ENCODE assay signal across 23 cellular contexts in genomic region chr18:74276609-74277008, GRCh38. TPM values are rescaled to one million over a fixed set of nuclear protein-coding genes. Genes with fewer than 3 reads are reported as not detected.
DNase-seq lines count a peak whose midpoint lies in the region; ATAC-seq and TF ChIP-seq lines count a peak whose summit lies in the region.
"Had no signal": no experiment of that assay in that cellular context is flagged by ENCODE, and none has a peak within 500 bp of the region (broad histone marks: within the 10 kb centered on the region; RNA-seq: fewer than 3 reads in every experiment).

No MANE protein-coding gene starts in this region.

- no peak overlapping the region for H3K4me3 ChIP-seq in epithelial cell of esophagus (ENCODE audit: low read length)
- H3K4me3 ChIP-seq: BLaER1 treated with 17β-estradiol and CSF1 and Interleukin-3, amounts not matched to agents 10 nM and 100 nM had no signal

- H3K4me3 Mint-ChIP-seq in nephron progenitor cell (no peak overlapping the region), mesothelial cell of epicardium (no peak overlapping the region)
- H3K4me3 Mint-ChIP-seq: CD4-positive, alpha-beta memory T cell had no signal

- H3K36me3 Mint-ChIP-seq in nephron progenitor cell (ENCODE audit: low read depth) (peaks cover 5% of the 10 kb centered on the region), mesothelial cell of epicardium (no peaks in the 10 kb centered on the region)

- no peaks in the 10 kb centered on the region for H3K27me3 Mint-ChIP-seq in nephron progenitor cell (ENCODE audit: low read depth, poor library complexity)
- no peaks in the 10 kb centered on the region for H3K27me3 Mint-ChIP-seq in mesothelial cell of epicardium (ENCODE audit: low read depth)
- H3K27me3 Mint-ChIP-seq: CD4-positive, alpha-beta memory T cell had no signal

- no peak for ATAC-seq in GM19452 (IDR thresholded peaks at IDR 0.05; ENCODE audit: unreplicated experiment)
- ATAC-seq: HCT116 had no signal

- TF ChIP-seq CTCF in epithelial cell of esophagus (IDR thresholded peaks at IDR 0.05; ENCODE audit: insufficient read depth, low read depth, low read length, missing control alignments) = no peak
- TF ChIP-seq CTCF in nephron progenitor cell (IDR thresholded peaks at IDR 0.05) = no peak
- no peak for TF ChIP-seq CTCF in mesothelial cell of epicardium (IDR thresholded peaks at IDR 0.05; ENCODE audit: unreplicated experiment)

- peak; percentile 16 for DNase-seq in EH (ENCODE audit: low read depth)
- DNase-seq in NCI-H82 treated with DMSO at 0.1 percent for 48 hours (lab: John Stamatoyannopoulos, UW; ENCODE audit: unreplicated experiment) = peak; percentile 3
- DNase-seq in epithelial cell of esophagus (ENCODE audit: low read depth) = peak; percentile 15
- no peak for DNase-seq in nephron progenitor cell
- DNase-seq in effector CD8-positive, alpha-beta T cell (lab: John Stamatoyannopoulos, UW) = no peak
- no peak for DNase-seq in stimulated activated CD4-positive, alpha-beta T cell treated with anti-CD3 and anti-CD28 coated beads, Interleukin-1b, Interleukin-23, amount 100 ng/mL, for 48 hours
- no peak for DNase-seq in mesothelial cell of epicardium (ENCODE audit: low spot score in 2 of 2, unreplicated experiment in 2 of 2)
- DNase-seq: CD4-positive, alpha-beta memory T cell; DMS153; GDM1; IMR-90; MV-4-11; NCI-H1105 treated with DMSO at 0.1 percent for 48 hours; NCI-H2029 treated with DMSO at 0.1 percent for 48 hours; NCI-H2171; NCI-H345; NCI-H774 had no signal

- H3K27ac Mint-ChIP-seq in nephron progenitor cell (peak overlapping the region; percentile 6), mesothelial cell of epicardium (no peak overlapping the region)
- H3K27ac Mint-ChIP-seq: CD4-positive, alpha-beta memory T cell had no signal

- H3K4me1 Mint-ChIP-seq in nephron progenitor cell (peaks cover 50% of the 10 kb centered on the region), mesothelial cell of epicardium (peaks cover 11% of the 10 kb centered on the region)

- H3K9me3 Mint-ChIP-seq in nephron progenitor cell (no peaks in the 10 kb centered on the region), mesothelial cell of epicardium (no peaks in the 10 kb centered on the region)
- H3K9me3 Mint-ChIP-seq: CD4-positive, alpha-beta memory T cell had no signal

RNA-seq across cellular contexts. Expression of gene CYB5A, which starts 15.2 kb away (rescaled TPM):
- 36.5 to 46.5 TPM (median 37.6 TPM) in 3 replicates for total RNA-seq in mesothelial cell of epicardium
- total RNA-seq: OCI-LY7 had no signal

RNA-seq across cellular contexts. Expression of gene C18orf63, which starts 39.0 kb away (rescaled TPM):
- total RNA-seq in mesothelial cell of epicardium = not detected in 3 replicates
- total RNA-seq: CD4-positive, alpha-beta memory T cell; H1; IMR-90; OCI-LY7; SK-MEL-5 had no signal

Comparison
In these comparisons a context has a peak if more than half of its experiments do, and no peak if none do; other contexts are left out.
1. DNase-seq: peak in EH (single experiment), NCI-H82 treated with DMSO at 0.1 percent for 48 hours (single experiment) and epithelial cell of esophagus (single experiment); none in nephron progenitor cell (single experiment), effector CD8-positive, alpha-beta T cell (single experiment), stimulated activated CD4-positive, alpha-beta T cell treated with anti-CD3 and anti-CD28 coated beads, Interleukin-1b, Interleukin-23, amount 100 ng/mL, for 48 hours (single experiment) and mesothelial cell of epicardium (0 of 2).